In genomic region chr6:147390909-147391536, GRCh38 we compare ENCODE assay signal across 1 cellular context.
TF ChIP-seq lines count a peak whose summit lies in the region.

No MANE protein-coding gene starts in this region.

TF ChIP-seq in liver, 16 proteins besides CTCF, POLR2A, EP300 and RAD21 (continued from another document):
- no peak for TF ChIP-seq HNF4G (IDR thresholded peaks at IDR 0.05)
- TF ChIP-seq FOXA2 (IDR thresholded peaks at IDR 0.05) = no peak
- TF ChIP-seq RXRA (IDR thresholded peaks at IDR 0.05) = no peak
TF ChIP-seq in liver: peak in this region for 0.
